In the genomic region with DNA sequence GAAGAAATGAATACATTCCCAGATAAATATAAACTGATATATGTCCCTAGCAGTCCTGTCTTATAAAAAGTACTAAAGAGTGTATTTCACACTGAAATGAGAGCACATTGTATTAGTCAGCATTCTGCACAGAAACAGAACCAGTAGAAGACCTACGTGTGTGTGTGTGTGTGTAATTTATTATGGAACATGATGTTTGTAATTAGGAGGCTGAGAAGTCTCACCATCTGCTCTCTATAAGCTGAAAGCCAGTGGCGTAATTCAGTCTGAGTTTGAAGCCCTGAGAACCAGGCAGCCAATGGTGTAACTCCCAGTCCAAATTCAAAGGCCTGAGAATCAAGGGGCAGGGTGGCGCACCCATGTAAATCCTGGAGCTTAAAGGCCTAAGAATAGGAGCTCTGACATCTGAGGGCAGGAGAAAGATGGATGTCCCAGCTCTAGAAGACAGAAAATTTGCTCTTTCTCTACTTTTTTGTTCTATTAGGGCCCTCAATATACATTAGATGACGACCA, we compare ENCODE assay signal across 13 cellular contexts.
"Had no signal": no experiment of that assay in that cellular context is flagged by ENCODE, and none has a peak within 500 bp of the region (broad histone marks: within the 10 kb centered on the region; RNA-seq: fewer than 3 reads in every experiment).

No MANE protein-coding gene starts in this region.

- H3K4me2 ChIP-seq: smooth muscle cell had no signal

- H3K4me1 ChIP-seq: lower lobe of right lung had no signal

- DNase-seq: activated CD4-positive, alpha-beta T cell treated with anti-CD3 and anti-CD28 coated beads, Interleukin-2, amount 50 U/mL, for 4 hours; activated gamma-delta T cell treated with Interleukin-2 at 50 U/mL for 16 hours; activated T-cell treated with anti-CD3 and anti-CD28 coated beads for 4 hours; amniotic stem cell; effector CD8-positive, alpha-beta T cell; foreskin melanocyte; glutamatergic neuron; lower lobe of right lung; stimulated activated CD4-positive, alpha-beta T cell treated with anti-CD3 and anti-CD28 coated beads, Interleukin-4, amount 100 ng/mL, for 1 hour; stimulated activated naive CD8-positive, alpha-beta T cell treated with anti-CD3 and anti-CD28 coated beads, Interleukin-15, amount 100 ng/mL, for 72 hours; T-helper 2 cell had no signal

- H3K9me3 ChIP-seq: lower lobe of right lung had no signal

- H3K36me3 ChIP-seq: lower lobe of right lung had no signal

- H3K4me3 ChIP-seq: lower lobe of right lung, smooth muscle cell had no signal

- FAIRE-seq: keratinocyte had no signal

- H3K27ac ChIP-seq: lower lobe of right lung had no signal
